Comparison of ENCODE assay signal across 1 cellular context in the genomic region with DNA sequence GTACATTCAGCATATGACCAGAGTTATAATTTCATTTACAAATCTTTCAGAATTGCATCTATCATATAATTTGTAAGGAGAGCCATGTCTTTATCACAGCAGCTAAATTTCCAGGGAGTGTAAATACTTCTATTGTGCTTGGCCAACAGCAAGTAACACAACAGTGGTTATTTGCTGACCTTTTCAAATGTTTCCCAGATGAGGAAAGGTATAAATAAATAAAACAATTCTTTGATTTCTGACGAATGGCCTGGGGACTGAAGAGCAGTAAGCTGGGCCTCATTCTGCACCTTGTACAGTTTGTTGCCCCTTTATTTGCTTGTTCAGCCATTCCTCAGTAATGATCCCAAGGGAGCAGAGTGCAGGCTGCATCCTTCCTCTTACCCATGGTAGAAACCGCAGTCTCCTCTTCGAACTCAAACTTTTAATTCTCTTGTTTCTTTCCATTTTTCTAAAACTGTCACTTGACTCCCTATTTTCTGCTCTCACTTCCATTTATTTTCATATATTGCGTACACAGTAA.
TF ChIP-seq lines count a peak whose summit lies in the region.

No MANE protein-coding gene starts in this region.

TF ChIP-seq in IMR-90, 13 proteins besides CTCF, POLR2A, EP300 and RAD21 (continued from another document):
- no peak for TF ChIP-seq NFE2L2 (IDR thresholded peaks at IDR 0.05; ENCODE audit: low read depth, low read length)
